ENCODE assay signal across 36 cellular contexts in genomic region chr2:192013211-192013610, GRCh38.
"Had no signal": no experiment of that assay in that cellular context is flagged by ENCODE, and none has a peak within 500 bp of the region (broad histone marks: within the 10 kb centered on the region; RNA-seq: fewer than 3 reads in every experiment).

No MANE protein-coding gene starts in this region.

- ATAC-seq: activated CD4-positive, alpha-beta T cell treated with anti-CD3 and anti-CD28 coated beads for 36 hours; activated CD4-positive, CD25-positive, alpha-beta regulatory T cell treated with anti-CD3 and anti-CD28 coated beads, Interleukin-2, amount 50 U/mL, for 24 hours; activated CD8-positive, alpha-beta memory T cell treated with anti-CD3 and anti-CD28 coated beads, Interleukin-2, amount 10 ng/mL, durations not matched to agents 7 days and 5 days; activated CD8-positive, alpha-beta T cell treated with anti-CD3 and anti-CD28 coated beads, Interleukin-2, amount 10 ng/mL, durations not matched to agents 7 days and 5 days; body of pancreas had no signal

- H3K9me3 Mint-ChIP-seq: activated CD4-positive, alpha-beta memory T cell treated with anti-CD3 and anti-CD28 coated beads, Interleukin-2, amount 10 ng/mL, durations not matched to agents 7 days and 5 days; activated CD4-positive, alpha-beta T cell treated with anti-CD3 and anti-CD28 coated beads, Interleukin-2, amount 10 ng/mL, durations not matched to agents 7 days and 5 days; activated naive CD4-positive, alpha-beta T cell treated with anti-CD3 and anti-CD28 coated beads, Interleukin-2, amount 10 ng/mL, durations not matched to agents 7 days and 5 days; activated naive CD4-positive, alpha-beta T cell treated with anti-CD3 and anti-CD28 coated beads, Interleukin-2, amount 50 U/mL, for 24 hours; activated T-cell treated with anti-CD3 and anti-CD28 coated beads, Interleukin-2, amount 50 U/mL, for 24 hours; activated T-helper 2 cell treated with anti-CD3 and anti-CD28 coated beads, Interferon-gamma antibody, Interleukin-2, Interleukin-4, amounts not matched to agents 10 μg/mL and 5 μg/mL and 100 μg/mL, durations not matched to agents 14 hours and 24 hours and 36 hours; T-helper 1 cell treated with Interleukin-12 subunit alpha and Interleukin-12 subunit beta and Interleukin-4 antibody, amounts not matched to agents 30 μg/mL and 1 μg/mL, for 36 hours; T-helper 2 cell treated with Interferon-gamma antibody and Interleukin-4, amounts not matched to agents 5 μg/mL and 100 μg/mL, for 36 hours had no signal

- H3K4me1 Mint-ChIP-seq: activated CD4-positive, alpha-beta memory T cell treated with anti-CD3 and anti-CD28 coated beads, Interleukin-2, amount 10 ng/mL, durations not matched to agents 7 days and 5 days; activated CD4-positive, alpha-beta T cell treated with anti-CD3 and anti-CD28 coated beads for 36 hours; activated CD4-positive, alpha-beta T cell treated with anti-CD3 and anti-CD28 coated beads, Interleukin-2, amount 10 ng/mL, durations not matched to agents 7 days and 5 days; activated CD8-positive, alpha-beta memory T cell treated with anti-CD3 and anti-CD28 coated beads, Interleukin-2, amount 10 ng/mL, durations not matched to agents 7 days and 5 days; activated naive CD4-positive, alpha-beta T cell treated with anti-CD3 and anti-CD28 coated beads, Interleukin-2, amount 10 ng/mL, durations not matched to agents 7 days and 5 days; activated naive CD4-positive, alpha-beta T cell treated with anti-CD3 and anti-CD28 coated beads, Interleukin-2, amount 50 U/mL, for 24 hours had no signal

- H3K27me3 ChIP-seq: adrenal gland, body of pancreas, brain microvascular endothelial cell, breast epithelium had no signal

- H3K36me3 ChIP-seq: adrenal gland, brain microvascular endothelial cell, breast epithelium had no signal

- H3K27ac ChIP-seq: adrenal gland, body of pancreas, brain microvascular endothelial cell, breast epithelium, VCaP had no signal

- DNase-seq: activated CD4-positive, alpha-beta memory T cell treated with anti-CD3 and anti-CD28 coated beads, Interleukin-2, amount 10 ng/mL, durations not matched to agents 7 days and 5 days; activated CD4-positive, alpha-beta T cell treated with anti-CD3 and anti-CD28 coated beads for 1 hour; activated CD4-positive, alpha-beta T cell treated with anti-CD3 and anti-CD28 coated beads for 36 hours; activated CD4-positive, alpha-beta T cell treated with anti-CD3 and anti-CD28 coated beads for 48 hours; activated CD4-positive, alpha-beta T cell treated with anti-CD3 and anti-CD28 coated beads, Interleukin-2, amount 10 ng/mL, durations not matched to agents 7 days and 5 days; activated CD4-positive, alpha-beta T cell treated with anti-CD3 and anti-CD28 coated beads, Interleukin-2, amount 50 U/mL, for 48 hours; activated CD4-positive, CD25-positive, alpha-beta regulatory T cell; activated CD8-positive, alpha-beta memory T cell treated with anti-CD3 and anti-CD28 coated beads for 24 hours; activated CD8-positive, alpha-beta memory T cell treated with anti-CD3 and anti-CD28 coated beads, Interleukin-2, amount 10 ng/mL, durations not matched to agents 7 days and 5 days; activated CD8-positive, alpha-beta memory T cell treated with anti-CD3 and anti-CD28 coated beads, Interleukin-2, amount 50 U/mL, for 48 hours; activated CD8-positive, alpha-beta T cell treated with anti-CD3 and anti-CD28 coated beads, Interleukin-2, amount 10 ng/mL, durations not matched to agents 7 days and 5 days; activated effector memory CD4-positive, alpha-beta T cell treated with Interleukin-2 at 50 U/mL for 16 hours; activated gamma-delta T cell; activated naive CD4-positive, alpha-beta T cell treated with anti-CD3 and anti-CD28 coated beads, Interleukin-2, amount 10 ng/mL, durations not matched to agents 7 days and 5 days; activated naive CD4-positive, alpha-beta T cell treated with Interleukin-2 at 50 U/mL for 16 hours; activated T-cell treated with anti-CD3 and anti-CD28 coated beads, Interleukin-2, amount 50 U/mL, for 24 hours; activated T-cell treated with anti-CD3 and anti-CD28 coated beads, Interleukin-2, amount 50 U/mL, for 48 hours; adrenal gland; amniotic stem cell; aorta; body of pancreas; brain microvascular endothelial cell; central memory CD4-positive, alpha-beta T cell; T-helper 1 cell; T-helper 2 cell; T-helper 9 cell had no signal

- H3K27ac Mint-ChIP-seq: activated CD4-positive, alpha-beta memory T cell treated with anti-CD3 and anti-CD28 coated beads, Interleukin-2, amount 10 ng/mL, durations not matched to agents 7 days and 5 days; activated CD4-positive, alpha-beta T cell treated with anti-CD3 and anti-CD28 coated beads for 36 hours; activated CD4-positive, alpha-beta T cell treated with anti-CD3 and anti-CD28 coated beads, Interleukin-2, amount 10 ng/mL, durations not matched to agents 7 days and 5 days; activated CD8-positive, alpha-beta memory T cell treated with anti-CD3 and anti-CD28 coated beads, Interleukin-2, amount 10 ng/mL, durations not matched to agents 7 days and 5 days; activated CD8-positive, alpha-beta T cell treated with anti-CD3 and anti-CD28 coated beads, Interleukin-2, amount 10 ng/mL, durations not matched to agents 7 days and 5 days; activated naive CD4-positive, alpha-beta T cell treated with anti-CD3 and anti-CD28 coated beads, Interleukin-2, amount 10 ng/mL, durations not matched to agents 7 days and 5 days; activated naive CD4-positive, alpha-beta T cell treated with anti-CD3 and anti-CD28 coated beads, Interleukin-2, amount 50 U/mL, for 24 hours; activated naive CD8-positive, alpha-beta T cell; activated T-cell treated with anti-CD3 and anti-CD28 coated beads, Interleukin-2, amount 50 U/mL, for 24 hours; activated T-helper 2 cell treated with anti-CD3 and anti-CD28 coated beads, Interferon-gamma antibody, Interleukin-2, Interleukin-4, amounts not matched to agents 10 μg/mL and 5 μg/mL and 100 μg/mL, durations not matched to agents 14 hours and 24 hours and 36 hours; T-helper 1 cell treated with Interleukin-12 subunit alpha and Interleukin-12 subunit beta and Interleukin-4 antibody, amounts not matched to agents 30 μg/mL and 1 μg/mL, for 36 hours; T-helper 2 cell treated with Interferon-gamma antibody and Interleukin-4, amounts not matched to agents 5 μg/mL and 100 μg/mL, for 36 hours had no signal

- H3K4me1 ChIP-seq: adrenal gland, body of pancreas, breast epithelium had no signal

- H3K9me3 ChIP-seq: adrenal gland, body of pancreas, breast epithelium had no signal

- H3K4me3 Mint-ChIP-seq: activated CD4-positive, alpha-beta memory T cell treated with anti-CD3 and anti-CD28 coated beads, Interleukin-2, amount 10 ng/mL, durations not matched to agents 7 days and 5 days; activated CD4-positive, alpha-beta T cell treated with anti-CD3 and anti-CD28 coated beads for 36 hours; activated CD4-positive, alpha-beta T cell treated with anti-CD3 and anti-CD28 coated beads, Interleukin-2, amount 10 ng/mL, durations not matched to agents 7 days and 5 days; activated CD8-positive, alpha-beta memory T cell treated with anti-CD3 and anti-CD28 coated beads, Interleukin-2, amount 10 ng/mL, durations not matched to agents 7 days and 5 days; activated CD8-positive, alpha-beta T cell treated with anti-CD3 and anti-CD28 coated beads, Interleukin-2, amount 10 ng/mL, durations not matched to agents 7 days and 5 days; activated naive CD4-positive, alpha-beta T cell treated with anti-CD3 and anti-CD28 coated beads, Interleukin-2, amount 10 ng/mL, durations not matched to agents 7 days and 5 days; activated naive CD4-positive, alpha-beta T cell treated with anti-CD3 and anti-CD28 coated beads, Interleukin-2, amount 50 U/mL, for 24 hours; activated naive CD8-positive, alpha-beta T cell; activated T-cell treated with anti-CD3 and anti-CD28 coated beads, Interleukin-2, amount 50 U/mL, for 24 hours; T-helper 1 cell treated with Interleukin-12 subunit alpha and Interleukin-12 subunit beta and Interleukin-4 antibody, amounts not matched to agents 30 μg/mL and 1 μg/mL, for 36 hours; T-helper 2 cell treated with Interferon-gamma antibody and Interleukin-4, amounts not matched to agents 5 μg/mL and 100 μg/mL, for 36 hours had no signal

- H3K36me3 Mint-ChIP-seq: activated CD8-positive, alpha-beta memory T cell treated with anti-CD3 and anti-CD28 coated beads, Interleukin-2, amount 10 ng/mL, durations not matched to agents 7 days and 5 days; activated naive CD4-positive, alpha-beta T cell treated with anti-CD3 and anti-CD28 coated beads, Interleukin-2, amount 10 ng/mL, durations not matched to agents 7 days and 5 days; activated naive CD4-positive, alpha-beta T cell treated with anti-CD3 and anti-CD28 coated beads, Interleukin-2, amount 50 U/mL, for 24 hours; activated naive CD8-positive, alpha-beta T cell had no signal

- H3K4me3 ChIP-seq: adrenal gland, body of pancreas, breast epithelium had no signal

- FAIRE-seq: astrocyte, TTC549 had no signal
